19 cellular contexts compared by ENCODE assay signal in genomic region chr3:72081456-72081855, GRCh38.
DNase-seq lines count a peak whose midpoint lies in the region; ATAC-seq, FAIRE-seq and TF ChIP-seq lines count a peak whose summit lies in the region.
"Had no signal": no experiment of that assay in that cellular context is flagged by ENCODE, and none has a peak within 500 bp of the region (broad histone marks: within the 10 kb centered on the region; RNA-seq: fewer than 3 reads in every experiment).

No MANE protein-coding gene starts in this region.

- TF ChIP-seq CTCF in GM12865 (IDR thresholded peaks at IDR 0.05; ENCODE audit: insufficient read depth, low read depth, low read length, missing control alignments) (no peak), GM12878 (IDR thresholded peaks at IDR 0.05 in 2 of 3, conservative IDR thresholded peaks at IDR 0.05 in 1 of 3; ENCODE audit: control insufficient read depth in 2 of 3, extremely low read depth in 1 of 3, insufficient read depth in 1 of 3, low read depth in 3 of 3, low read length in 3 of 3) (no peak), tibial nerve (IDR thresholded peaks at IDR 0.05) (no peak)

- H4K20me1 ChIP-seq in GM12878 (ENCODE audit: control insufficient read depth, insufficient read depth) = no peaks in the 10 kb centered on the region

- H3K4me3 ChIP-seq in GM12865 (ENCODE audit: low read depth, low read length) = peak overlapping the region; percentile 38; the same call in 1 of the 2 replicates
- H3K4me3 ChIP-seq in GM12878 = no peak overlapping the region; the same call in 1 of the 2 replicates
- H3K4me3 ChIP-seq in mesendoderm (ENCODE audit: low read length) = no peak overlapping the region
- no peak overlapping the region for H3K4me3 ChIP-seq in tibial nerve

- H2AFZ ChIP-seq in GM12878 (ENCODE audit: control insufficient read depth, low read depth, low read length) = no peak overlapping the region

- H2AK5ac ChIP-seq in mesendoderm (ENCODE audit: low read length) = no peak overlapping the region

- no peak overlapping the region for H2BK15ac ChIP-seq in mesendoderm (replicated peaks; ENCODE audit: low read depth)

- no peak overlapping the region for H3K56ac ChIP-seq in mesendoderm (ENCODE audit: low read length)

- H3K36me3 ChIP-seq in GM12878 (ENCODE audit: control insufficient read depth in 2 of 2, insufficient read depth in 2 of 2, low read length in 1 of 2) (no peaks in the 10 kb centered on the region; a peak in 1 of 4 replicates), mesendoderm (ENCODE audit: control insufficient read depth, insufficient read depth, low read length) (no peaks in the 10 kb centered on the region), tibial nerve (no peaks in the 10 kb centered on the region)

- H3K4me1 ChIP-seq in GM12878 (ENCODE audit: control insufficient read depth, insufficient read depth, low read length) = peaks cover 76% of the 10 kb centered on the region
- peaks cover 2% of the 10 kb centered on the region for H3K4me1 ChIP-seq in mesendoderm (ENCODE audit: control insufficient read depth, low read depth, low read length)
- peaks cover 0 to 5% (median 0%) of the 10 kb centered on the region in 4 donors for H3K4me1 ChIP-seq in tibial nerve

- H3K79me2 ChIP-seq in GM12878 (ENCODE audit: control insufficient read depth, insufficient read depth, low read length) (no peaks in the 10 kb centered on the region), mesendoderm (ENCODE audit: control insufficient read depth, insufficient read depth, low read length) (no peaks in the 10 kb centered on the region)

- ATAC-seq in GM12878 = peak; percentile 7; the same call in 1 of the 3 replicates

- H3K4ac ChIP-seq in mesendoderm (ENCODE audit: low read depth, low read length) = no peak overlapping the region

- no peak for TF ChIP-seq POLR2A in GM12878 (IDR thresholded peaks at IDR 0.05; ENCODE audit: low read depth, low read length)
- no peak for TF ChIP-seq POLR2A in tibial nerve (IDR thresholded peaks at IDR 0.05)

- H4K8ac ChIP-seq in mesendoderm (ENCODE audit: low read depth, low read length) = no peak overlapping the region

- H3K79me1 ChIP-seq in mesendoderm (ENCODE audit: low read length) = no peaks in the 10 kb centered on the region

- H3K9me3 ChIP-seq in GM12878 (replicated peaks; ENCODE audit: control insufficient read depth, insufficient read depth, low read length) (no peaks in the 10 kb centered on the region; the same call in 2 of the 3 replicates), tibial nerve (peaks cover 0 to 3% (median 0%) of the 10 kb centered on the region in 4 donors)

- H3K9ac ChIP-seq in GM12878 (ENCODE audit: control insufficient read depth, insufficient read depth, low read length) (no peak overlapping the region), mesendoderm (ENCODE audit: low read length) (no peak overlapping the region)

- RAD21 ChIA-PET in GM12878 (lab: Charles Lee; ENCODE audit: unreplicated experiment) = interaction anchor here (0.9 to 7.3 kb wide), 8 partner anchors 14 to 97 kb away, joined by 3 to 87 read pairs (median 5); no protein-coding TSS in a partner anchor

- 12% methylated on average over 5 of the region's 5 CpGs for WGBS in GM12878 (ENCODE audit: insufficient coverage, insufficient replicate concordance, low lambda C conversion rate, missing lambda C conversion rate)
- WGBS in mesendoderm (ENCODE audit: extremely low coverage, insufficient coverage, low lambda C conversion rate) = no CpG with 5 or more reads among the region's 5 CpGs
- WGBS in tibial nerve, 2 donors = 96 to 99% methylated on average over 5 of the region's 5 CpGs

- TF ChIP-seq RAD21 in GM12878 (IDR thresholded peaks at IDR 0.05; ENCODE audit: insufficient read depth, low read depth, low read length) = no peak

- H3K23ac ChIP-seq in mesendoderm (ENCODE audit: low read length) = no peak overlapping the region

- peak overlapping the region; percentile 88 for H2BK5ac ChIP-seq in mesendoderm (ENCODE audit: low read length)

- CTCF ChIA-PET in GM12878 (lab: Yijun Ruan, JAX) = interaction anchor here (0.6 to 3.3 kb wide), 4 partner anchors 20 to 748 kb away, joined by 3 to 14 read pairs (median 3); no protein-coding TSS in a partner anchor

- H3K27me3 ChIP-seq in GM12878 (replicated peaks in 1 of 2; ENCODE audit: control insufficient read depth in 2 of 2, insufficient read depth in 2 of 2, low read length in 1 of 2) = no peaks in the 10 kb centered on the region
- H3K27me3 ChIP-seq in mesendoderm (ENCODE audit: insufficient read depth, low read length, poor library complexity) = no peaks in the 10 kb centered on the region
- H3K27me3 ChIP-seq in tibial nerve = no peaks in the 10 kb centered on the region

- peak overlapping the region; percentile 54 for H3K4me2 ChIP-seq in GM12878 (ENCODE audit: control insufficient read depth, insufficient read depth)
- no peak overlapping the region for H3K4me2 ChIP-seq in mesendoderm (ENCODE audit: low read length)

- H3K27ac ChIP-seq in GM12878 (ENCODE audit: control insufficient read depth, insufficient read depth) = peak overlapping the region; percentile 59
- no peak overlapping the region for H3K27ac ChIP-seq in mesendoderm (ENCODE audit: low read depth, low read length)
- no peak overlapping the region for H3K27ac ChIP-seq in tibial nerve

- intact Hi-C loops in GM12878 (cut with micrococcal nuclease; ENCODE audit: unreplicated experiment) = loop anchor here (5.0 to 10.0 kb wide), 3 partner anchors 186 to 736 kb away; no protein-coding TSS in a partner anchor

- in situ Hi-C loops in GM12878 (cut with MboI) = no loop called here

- H2BK120ac ChIP-seq in mesendoderm (ENCODE audit: low read depth, low read length) = no peak overlapping the region

- POLR2A ChIA-PET in GM12878 (lab: Charles Lee) = interaction anchor here (0.6 to 6.5 kb wide), 8 partner anchors 14 to 114 kb away, joined by 3 to 55 read pairs (median 5); no protein-coding TSS in a partner anchor

- no peak overlapping the region for H3K18ac ChIP-seq in mesendoderm (ENCODE audit: low read length)

- no peak for FAIRE-seq in GM12878 (lab: Jason Lieb, UNC)
- FAIRE-seq: GM18507, H54 had no signal

- TF ChIP-seq EP300 in GM12878 (IDR thresholded peaks at IDR 0.05; ENCODE audit: borderline replicate concordance in 1 of 2, control insufficient read depth in 1 of 2, low read depth in 2 of 2, low read length in 2 of 2) (no peak), tibial nerve (IDR thresholded peaks at IDR 0.05) (no peak)

- DNase-seq in GM12865 (ENCODE audit: low read depth) (no peak), GM12878 (ENCODE audit: low read depth, low spot score) (no peak), mesendoderm (no peak), tibial nerve (ENCODE audit: low spot score in 2 of 2) (no peak), T-helper 9 cell (no peak), NCI-H1092 treated with DMSO at 0.1 percent for 48 hours (lab: John Stamatoyannopoulos, UW) (no peak)
- DNase-seq in stimulated activated naive CD4-positive, alpha-beta T cell treated with Interleukin-2 at 50 U/mL for 16 hours (lab: John Stamatoyannopoulos, UW) = no peak
- DNase-seq: ACHN; CD4-positive, CD25-positive, alpha-beta regulatory T cell; COR-L47; DMS 273 treated with DMSO at 0.1 percent for 48 hours; GDM1; MM.1S; NCI-H1092; NCI-H2081; NCI-H446 treated with DMSO at 0.1 percent for 48 hours; Right ventricle myocardium superior had no signal

- no peak overlapping the region for H4K5ac ChIP-seq in mesendoderm (ENCODE audit: low read length)

- no TSS peak for BruUV-seq in GM12878 (replicated peaks; lab: Mats Ljungman, UMichigan)

- SMC1A ChIA-PET in GM12878 (lab: Charles Lee; ENCODE audit: uncharacterized antibody, unreplicated experiment) = interaction anchor here (0.9 to 7.5 kb wide), 12 partner anchors 16 to 740 kb away, joined by 3 to 97 read pairs (median 4); no protein-coding TSS in a partner anchor

TF ChIP-seq in GM12878, 131 proteins besides CTCF, POLR2A, EP300 and RAD21:
- TF ChIP-seq CREB1 (IDR thresholded peaks at IDR 0.05; ENCODE audit: low read depth) = 0 out of 2 replicates have a peak, but pooled peaks have one; percentile 20
- peak; percentile 35; the same call in 1 of the 2 replicates for TF ChIP-seq ZNF384 (IDR thresholded peaks at IDR 0.05; ENCODE audit: borderline replicate concordance, low read depth, low read length)
- no peak for TF ChIP-seq RCOR1 (conservative IDR thresholded peaks at IDR 0.05; ENCODE audit: low read depth, low read length)
TF ChIP-seq in GM12878: peak in this region for 2.
